4 cellular contexts compared by ENCODE assay signal in the genomic region with DNA sequence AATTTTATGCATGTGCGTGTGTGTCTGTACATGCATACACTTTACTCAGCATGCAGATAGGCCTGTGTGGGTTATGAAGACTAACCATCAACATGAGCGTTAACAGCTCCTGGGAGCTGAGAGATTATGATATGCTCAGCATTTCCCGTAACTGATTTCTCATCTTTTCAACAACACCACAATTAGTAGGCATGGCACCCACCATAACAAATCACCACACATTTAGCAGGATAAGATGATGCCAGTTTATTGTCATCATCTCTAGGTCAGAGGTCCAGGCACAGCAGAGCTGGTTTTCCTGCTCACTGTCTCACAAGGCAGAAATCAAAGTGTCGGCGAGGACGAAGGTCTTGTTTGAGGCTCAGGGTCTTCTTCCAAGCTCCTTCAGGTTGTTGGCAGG.
"Had no signal": no experiment of that assay in that cellular context is flagged by ENCODE, and none has a peak within 500 bp of the region (broad histone marks: within the 10 kb centered on the region; RNA-seq: fewer than 3 reads in every experiment).

No MANE protein-coding gene starts in this region.

- DNase-seq: IMR-90 had no signal

- ATAC-seq: HepG2, K562 had no signal

- H3K4me3 ChIP-seq: K562 had no signal

- H3K27ac ChIP-seq: HL-60 had no signal
